ENCODE assay signal across 1 cellular context in the genomic region with DNA sequence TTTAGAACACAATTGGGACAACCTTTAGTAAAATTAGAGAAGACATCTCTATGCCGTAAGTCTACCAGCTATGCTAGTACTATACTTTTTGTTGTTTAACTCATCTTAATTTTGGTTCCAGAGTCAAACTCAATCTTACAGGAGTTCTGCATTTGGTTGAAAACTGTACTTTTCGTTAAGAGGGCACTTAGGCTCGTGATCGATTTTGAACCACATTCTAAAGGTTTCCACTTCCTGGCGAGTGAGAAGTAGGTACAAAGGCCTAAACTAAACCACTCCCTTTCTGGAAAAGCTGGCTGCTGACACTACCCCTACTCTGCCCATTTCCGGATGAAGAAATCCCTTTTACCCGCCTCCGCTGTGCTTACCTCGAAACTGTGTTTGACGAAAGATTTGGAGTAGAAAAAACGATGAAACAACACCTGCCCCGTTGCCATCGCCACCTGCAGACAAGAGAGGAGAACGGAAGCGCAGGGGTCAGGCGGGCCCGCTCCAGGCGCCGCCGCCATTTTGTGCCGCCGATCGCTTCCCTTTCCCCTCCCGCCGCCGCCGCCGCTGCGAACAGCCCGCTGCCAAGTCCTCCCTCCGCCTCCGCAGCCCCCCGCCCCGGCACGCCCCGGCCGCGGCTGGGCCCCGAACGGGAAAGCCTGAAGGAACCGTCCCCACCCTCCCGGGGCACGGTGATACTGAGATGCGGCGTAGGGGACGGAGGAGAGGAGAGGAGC.
TF ChIP-seq lines count a peak whose summit lies in the region.

No MANE protein-coding gene starts in this region.

TF ChIP-seq in HepG2, 621 proteins besides CTCF, POLR2A, EP300 and RAD21 (continued from another document):
- TF ChIP-seq TOPORS (CRISPR knock-in tag; IDR thresholded peaks at IDR 0.05) (0 out of 2 replicates have a peak, but pooled peaks have one; percentile 2), ZNF629 (CRISPR knock-in tag; conservative IDR thresholded peaks at IDR 0.05) (no peak), ZNF672 (CRISPR knock-in tag; IDR thresholded peaks at IDR 0.05) (no peak), ZFAT (CRISPR knock-in tag; conservative IDR thresholded peaks at IDR 0.05) (0 out of 2 replicates have a peak, but pooled peaks have one; percentile 33), ZNF678 (CRISPR knock-in tag; IDR thresholded peaks at IDR 0.05) (0 out of 2 replicates have a peak, but pooled peaks have one; percentile 2), NCOA2 (CRISPR knock-in tag; IDR thresholded peaks at IDR 0.05) (no peak), ZNF776 (CRISPR knock-in tag; IDR thresholded peaks at IDR 0.05) (no peak), ZNF34 (CRISPR knock-in tag; IDR thresholded peaks at IDR 0.05; ENCODE audit: borderline replicate concordance) (no peak), ZBTB7B (CRISPR knock-in tag; IDR thresholded peaks at IDR 0.05) (no peak), CREB1 (IDR thresholded peaks at IDR 0.05) (no peak), CREB1 (CRISPR knock-in tag; IDR thresholded peaks at IDR 0.05) (peak; percentile 33; the same call in 1 of the 2 replicates), ZBTB3 (CRISPR knock-in tag; IDR thresholded peaks at IDR 0.05; ENCODE audit: borderline replicate concordance, low read depth) (no peak), MTF1 (CRISPR knock-in tag; IDR thresholded peaks at IDR 0.05) (no peak), TBX3 (IDR thresholded peaks at IDR 0.05; ENCODE audit: borderline replicate concordance) (no peak), TCF12 (IDR thresholded peaks at IDR 0.05) (no peak), TCF12 (CRISPR knock-in tag; IDR thresholded peaks at IDR 0.05) (0 out of 2 replicates have a peak, but pooled peaks have one; percentile 16), ZKSCAN5 (CRISPR knock-in tag; IDR thresholded peaks at IDR 0.05) (no peak), ELF1 (CRISPR knock-in tag; IDR thresholded peaks at IDR 0.05) (peak; percentile 13; the same call in 1 of the 2 replicates), ZNF337 (CRISPR knock-in tag; IDR thresholded peaks at IDR 0.05; ENCODE audit: borderline replicate concordance, low read depth) (no peak), KDM1A (CRISPR knock-in tag; IDR thresholded peaks at IDR 0.05) (no peak), ZNF563 (CRISPR knock-in tag; IDR thresholded peaks at IDR 0.05) (no peak), TAF1 (CRISPR knock-in tag; IDR thresholded peaks at IDR 0.05) (no peak)
- TF ChIP-seq, protein P1, sequence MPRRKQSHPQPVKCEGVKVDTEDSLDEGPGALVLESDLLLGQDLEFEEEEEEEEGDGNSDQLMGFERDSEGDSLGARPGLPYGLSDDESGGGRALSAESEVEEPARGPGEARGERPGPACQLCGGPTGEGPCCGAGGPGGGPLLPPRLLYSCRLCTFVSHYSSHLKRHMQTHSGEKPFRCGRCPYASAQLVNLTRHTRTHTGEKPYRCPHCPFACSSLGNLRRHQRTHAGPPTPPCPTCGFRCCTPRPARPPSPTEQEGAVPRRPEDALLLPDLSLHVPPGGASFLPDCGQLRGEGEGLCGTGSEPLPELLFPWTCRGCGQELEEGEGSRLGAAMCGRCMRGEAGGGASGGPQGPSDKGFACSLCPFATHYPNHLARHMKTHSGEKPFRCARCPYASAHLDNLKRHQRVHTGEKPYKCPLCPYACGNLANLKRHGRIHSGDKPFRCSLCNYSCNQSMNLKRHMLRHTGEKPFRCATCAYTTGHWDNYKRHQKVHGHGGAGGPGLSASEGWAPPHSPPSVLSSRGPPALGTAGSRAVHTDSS (CRISPR knock-in tag; conservative IDR thresholded peaks at IDR 0.05) = no peak
- TF ChIP-seq, protein P2, sequence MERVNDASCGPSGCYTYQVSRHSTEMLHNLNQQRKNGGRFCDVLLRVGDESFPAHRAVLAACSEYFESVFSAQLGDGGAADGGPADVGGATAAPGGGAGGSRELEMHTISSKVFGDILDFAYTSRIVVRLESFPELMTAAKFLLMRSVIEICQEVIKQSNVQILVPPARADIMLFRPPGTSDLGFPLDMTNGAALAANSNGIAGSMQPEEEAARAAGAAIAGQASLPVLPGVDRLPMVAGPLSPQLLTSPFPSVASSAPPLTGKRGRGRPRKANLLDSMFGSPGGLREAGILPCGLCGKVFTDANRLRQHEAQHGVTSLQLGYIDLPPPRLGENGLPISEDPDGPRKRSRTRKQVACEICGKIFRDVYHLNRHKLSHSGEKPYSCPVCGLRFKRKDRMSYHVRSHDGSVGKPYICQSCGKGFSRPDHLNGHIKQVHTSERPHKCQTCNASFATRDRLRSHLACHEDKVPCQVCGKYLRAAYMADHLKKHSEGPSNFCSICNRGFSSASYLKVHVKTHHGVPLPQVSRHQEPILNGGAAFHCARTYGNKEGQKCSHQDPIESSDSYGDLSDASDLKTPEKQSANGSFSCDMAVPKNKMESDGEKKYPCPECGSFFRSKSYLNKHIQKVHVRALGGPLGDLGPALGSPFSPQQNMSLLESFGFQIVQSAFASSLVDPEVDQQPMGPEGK (CRISPR knock-in tag; IDR thresholded peaks at IDR 0.05) = no peak
- TF ChIP-seq, protein P3, sequence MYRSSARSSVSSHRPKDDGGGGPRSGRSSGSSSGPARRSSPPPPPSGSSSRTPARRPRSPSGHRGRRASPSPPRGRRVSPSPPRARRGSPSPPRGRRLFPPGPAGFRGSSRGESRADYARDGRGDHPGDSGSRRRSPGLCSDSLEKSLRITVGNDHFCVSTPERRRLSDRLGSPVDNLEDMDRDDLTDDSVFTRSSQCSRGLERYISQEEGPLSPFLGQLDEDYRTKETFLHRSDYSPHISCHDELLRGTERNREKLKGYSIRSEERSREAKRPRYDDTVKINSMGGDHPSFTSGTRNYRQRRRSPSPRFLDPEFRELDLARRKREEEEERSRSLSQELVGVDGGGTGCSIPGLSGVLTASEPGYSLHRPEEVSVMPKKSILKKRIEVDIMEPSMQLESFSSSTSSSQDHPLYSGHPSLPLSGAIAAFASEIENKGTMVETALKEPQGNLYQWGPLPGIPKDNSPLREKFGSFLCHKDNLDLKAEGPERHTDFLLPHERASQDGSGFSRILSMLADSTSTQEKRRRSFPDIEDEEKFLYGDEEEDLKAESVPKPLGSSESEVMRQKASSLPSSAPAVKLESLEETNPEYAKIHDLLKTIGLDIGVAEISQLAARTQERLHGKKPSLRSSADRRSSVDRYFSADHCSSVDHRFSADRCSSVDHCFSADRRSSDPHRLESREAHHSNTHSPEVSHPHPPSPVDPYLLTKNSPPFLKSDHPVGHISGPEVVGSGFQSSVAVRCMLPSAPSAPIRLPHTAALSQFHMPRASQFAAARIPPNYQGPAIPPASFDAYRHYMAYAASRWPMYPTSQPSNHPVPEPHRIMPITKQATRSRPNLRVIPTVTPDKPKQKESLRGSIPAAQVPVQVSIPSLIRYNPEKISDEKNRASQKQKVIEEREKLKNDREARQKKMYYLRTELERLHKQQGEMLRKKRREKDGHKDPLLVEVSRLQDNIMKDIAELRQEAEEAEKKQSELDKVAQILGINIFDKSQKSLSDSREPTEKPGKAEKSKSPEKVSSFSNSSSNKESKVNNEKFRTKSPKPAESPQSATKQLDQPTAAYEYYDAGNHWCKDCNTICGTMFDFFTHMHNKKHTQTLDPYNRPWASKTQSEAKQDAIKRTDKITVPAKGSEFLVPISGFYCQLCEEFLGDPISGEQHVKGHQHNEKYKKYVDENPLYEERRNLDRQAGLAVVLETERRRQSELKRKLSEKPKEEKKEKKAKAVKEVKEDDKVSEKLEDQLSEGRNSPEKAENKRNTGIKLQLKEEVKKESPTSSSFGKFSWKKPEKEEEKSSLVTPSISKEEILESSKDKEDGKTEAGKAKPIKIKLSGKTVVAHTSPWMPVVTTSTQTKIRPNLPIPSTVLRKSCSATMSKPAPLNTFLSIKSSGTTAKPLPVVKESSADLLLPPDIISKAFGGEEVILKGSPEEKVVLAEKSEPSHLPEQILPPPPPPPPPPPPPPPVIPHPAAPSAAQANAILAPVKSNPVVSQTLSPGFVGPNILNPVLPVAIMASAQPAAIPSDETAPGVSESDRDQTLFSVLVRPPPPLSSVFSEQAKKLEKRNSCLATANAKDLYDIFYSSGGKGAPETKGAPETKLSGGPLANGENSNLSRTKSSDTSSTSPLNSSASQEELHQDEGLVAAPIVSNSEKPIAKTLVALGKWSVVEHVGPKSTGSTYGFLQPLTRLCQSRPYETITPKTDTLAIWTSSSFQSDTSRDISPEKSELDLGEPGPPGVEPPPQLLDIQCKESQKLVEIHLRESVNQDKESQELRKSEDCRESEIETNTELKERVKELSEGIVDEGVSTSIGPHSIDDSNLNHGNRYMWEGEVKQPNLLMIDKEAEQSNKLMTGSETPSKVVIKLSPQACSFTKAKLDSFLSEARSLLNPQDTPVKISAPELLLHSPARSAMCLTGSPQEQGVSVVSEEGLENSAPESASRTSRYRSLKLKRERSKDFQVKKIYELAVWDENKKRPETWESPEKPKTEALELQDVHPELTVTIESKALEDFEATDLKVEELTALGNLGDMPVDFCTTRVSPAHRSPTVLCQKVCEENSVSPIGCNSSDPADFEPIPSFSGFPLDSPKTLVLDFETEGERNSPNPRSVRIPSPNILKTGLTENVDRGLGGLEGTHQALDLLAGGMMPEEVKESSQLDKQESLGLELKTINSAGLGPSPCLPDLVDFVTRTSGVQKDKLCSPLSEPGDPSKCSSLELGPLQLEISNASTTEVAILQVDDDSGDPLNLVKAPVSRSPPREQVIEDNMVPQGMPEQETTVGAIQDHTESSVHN (CRISPR knock-in tag; IDR thresholded peaks at IDR 0.05) = no peak
- TF ChIP-seq, protein P4, sequence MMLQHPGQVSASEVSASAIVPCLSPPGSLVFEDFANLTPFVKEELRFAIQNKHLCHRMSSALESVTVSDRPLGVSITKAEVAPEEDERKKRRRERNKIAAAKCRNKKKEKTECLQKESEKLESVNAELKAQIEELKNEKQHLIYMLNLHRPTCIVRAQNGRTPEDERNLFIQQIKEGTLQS (CRISPR knock-in tag; IDR thresholded peaks at IDR 0.05) = no peak
- TF ChIP-seq, protein P5, sequence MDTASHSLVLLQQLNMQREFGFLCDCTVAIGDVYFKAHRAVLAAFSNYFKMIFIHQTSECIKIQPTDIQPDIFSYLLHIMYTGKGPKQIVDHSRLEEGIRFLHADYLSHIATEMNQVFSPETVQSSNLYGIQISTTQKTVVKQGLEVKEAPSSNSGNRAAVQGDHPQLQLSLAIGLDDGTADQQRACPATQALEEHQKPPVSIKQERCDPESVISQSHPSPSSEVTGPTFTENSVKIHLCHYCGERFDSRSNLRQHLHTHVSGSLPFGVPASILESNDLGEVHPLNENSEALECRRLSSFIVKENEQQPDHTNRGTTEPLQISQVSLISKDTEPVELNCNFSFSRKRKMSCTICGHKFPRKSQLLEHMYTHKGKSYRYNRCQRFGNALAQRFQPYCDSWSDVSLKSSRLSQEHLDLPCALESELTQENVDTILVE (CRISPR knock-in tag; IDR thresholded peaks at IDR 0.05) = no peak
- TF ChIP-seq, protein P6, sequence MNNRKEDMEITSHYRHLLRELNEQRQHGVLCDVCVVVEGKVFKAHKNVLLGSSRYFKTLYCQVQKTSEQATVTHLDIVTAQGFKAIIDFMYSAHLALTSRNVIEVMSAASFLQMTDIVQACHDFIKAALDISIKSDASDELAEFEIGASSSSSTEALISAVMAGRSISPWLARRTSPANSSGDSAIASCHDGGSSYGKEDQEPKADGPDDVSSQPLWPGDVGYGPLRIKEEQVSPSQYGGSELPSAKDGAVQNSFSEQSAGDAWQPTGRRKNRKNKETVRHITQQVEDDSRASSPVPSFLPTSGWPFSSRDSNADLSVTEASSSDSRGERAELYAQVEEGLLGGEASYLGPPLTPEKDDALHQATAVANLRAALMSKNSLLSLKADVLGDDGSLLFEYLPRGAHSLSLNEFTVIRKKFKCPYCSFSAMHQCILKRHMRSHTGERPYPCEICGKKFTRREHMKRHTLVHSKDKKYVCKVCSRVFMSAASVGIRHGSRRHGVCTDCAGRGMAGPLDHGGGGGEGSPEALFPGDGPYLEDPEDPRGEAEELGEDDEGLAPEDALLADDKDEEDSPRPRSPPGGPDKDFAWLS (CRISPR knock-in tag; IDR thresholded peaks at IDR 0.05; ENCODE audit: borderline replicate concordance) = 0 out of 2 replicates have a peak, but pooled peaks have one; percentile 17
